ENCODE assay signal across 20 cellular contexts in genomic region chr11:111119751-111120150, GRCh38.
DNase-seq lines count a peak whose midpoint lies in the region; ATAC-seq and TF ChIP-seq lines count a peak whose summit lies in the region.
"Had no signal": no experiment of that assay in that cellular context is flagged by ENCODE, and none has a peak within 500 bp of the region (broad histone marks: within the 10 kb centered on the region; RNA-seq: fewer than 3 reads in every experiment).

No MANE protein-coding gene starts in this region.

- POLR2A ChIA-PET in MCF 10A (lab: Yijun Ruan, JAX): no interaction called here

- H2AFZ ChIP-seq in GM23338: no peak overlapping the region
- H2AFZ ChIP-seq: GM23248 had no signal

- H3K27me3 Mint-ChIP-seq in GM23338 (ENCODE audit: insufficient read depth, low read depth, poor library complexity) (peaks cover 2% of the 10 kb centered on the region), MCF 10A (ENCODE audit: insufficient read depth, unreplicated experiment) (peaks cover 21% of the 10 kb centered on the region)
- H3K27me3 Mint-ChIP-seq: CD4-positive, alpha-beta T cell; CD8-positive, alpha-beta memory T cell had no signal

- no peaks in the 10 kb centered on the region for H3K4me1 ChIP-seq in GM23338 (ENCODE audit: insufficient read depth)
- H3K4me1 ChIP-seq: BE2C; BLaER1 treated with 17β-estradiol and CSF1 and Interleukin-3, amounts not matched to agents 10 nM and 100 nM; HAP-1 had no signal

- H3K4me3 Mint-ChIP-seq in GM23338: no peak overlapping the region
- H3K4me3 Mint-ChIP-seq in MCF 10A (ENCODE audit: unreplicated experiment): no peak overlapping the region
- H3K4me3 Mint-ChIP-seq: CD14-positive monocyte; CD4-positive, alpha-beta T cell; CD8-positive, alpha-beta memory T cell; HFFc6 had no signal

- H3K9me3 Mint-ChIP-seq in GM23338 (no peaks in the 10 kb centered on the region), MCF 10A (ENCODE audit: unreplicated experiment) (no peaks in the 10 kb centered on the region)
- H3K9me3 Mint-ChIP-seq: CD4-positive, alpha-beta T cell; HFFc6 had no signal

- CTCF ChIA-PET in MCF 10A (lab: Yijun Ruan, JAX): no interaction called here

- H3K27ac Mint-ChIP-seq in GM23338: no peak overlapping the region
- no peak overlapping the region for H3K27ac Mint-ChIP-seq in MCF 10A (ENCODE audit: low read depth, unreplicated experiment)
- H3K27ac Mint-ChIP-seq: CD14-positive monocyte; CD4-positive, alpha-beta T cell; HFFc6 had no signal

- BruUV-seq in MCF 10A (replicated peaks; lab: Mats Ljungman, UMichigan): no TSS peak

- intact Hi-C loops in MCF 10A (cut with micrococcal nuclease): no loop called here

- no peak overlapping the region for H3K27ac ChIP-seq in GM23338 (ENCODE audit: low read depth)
- H3K27ac ChIP-seq: 22Rv1; BLaER1 treated with 17β-estradiol and CSF1 and Interleukin-3, amounts not matched to agents 10 nM and 100 nM; GM23248 had no signal

- no peaks in the 10 kb centered on the region for H3K27me3 ChIP-seq in GM23338 (ENCODE audit: insufficient read depth)
- H3K27me3 ChIP-seq: BE2C; BLaER1 treated with 17β-estradiol and CSF1 and Interleukin-3, amounts not matched to agents 10 nM and 100 nM had no signal

- DNase-seq in GM23338 (ENCODE audit: low spot score) (peak; percentile 5), brain pericyte (ENCODE audit: low read depth, low spot score) (peak; percentile 16), iris pigment epithelial cell (ENCODE audit: low read depth) (peak; percentile 14), MCF 10A (ENCODE audit: unreplicated experiment) (no peak), GF-D8 (lab: John Stamatoyannopoulos, UW) (no peak), COLO668 (lab: John Stamatoyannopoulos, UW; ENCODE audit: unreplicated experiment) (no peak)
- DNase-seq: AML-193; BE2C; Calu3; CD4-positive, alpha-beta T cell; CD8-positive, alpha-beta memory T cell; COR-L47; DMS53; DMS79 treated with DMSO at 0.1 percent for 48 hours; GM23248; HFFc6 had no signal

- TF ChIP-seq CTCF in GM23338 (conservative IDR thresholded peaks at IDR 0.05; ENCODE audit: low read depth in 2 of 2) (no peak), MCF 10A (IDR thresholded peaks at IDR 0.05; ENCODE audit: unreplicated experiment) (no peak)

- no peaks in the 10 kb centered on the region for H3F3A ChIP-seq in GM23338 (replicated peaks; ENCODE audit: low read depth)

- H3K4me1 Mint-ChIP-seq in GM23338: no peaks in the 10 kb centered on the region
- no peaks in the 10 kb centered on the region for H3K4me1 Mint-ChIP-seq in MCF 10A (ENCODE audit: insufficient read depth, unreplicated experiment)
- H3K4me1 Mint-ChIP-seq: CD14-positive monocyte; CD8-positive, alpha-beta memory T cell had no signal

- ATAC-seq in GM23338: no peak

- no peaks in the 10 kb centered on the region for H3K36me3 ChIP-seq in GM23338 (ENCODE audit: insufficient read depth)
- H3K36me3 ChIP-seq: BE2C; BLaER1 treated with 17β-estradiol and CSF1 and Interleukin-3, amounts not matched to agents 10 nM and 100 nM; HAP-1 had no signal

- H3K36me3 Mint-ChIP-seq in GM23338 (ENCODE audit: low read depth) (no peaks in the 10 kb centered on the region; the same call in 2 of the 3 replicates), MCF 10A (ENCODE audit: insufficient read depth, unreplicated experiment) (no peaks in the 10 kb centered on the region)
- H3K36me3 Mint-ChIP-seq: CD14-positive monocyte; CD8-positive, alpha-beta memory T cell had no signal

- H3K9me2 ChIP-seq in GM23338 (ENCODE audit: insufficient read depth): no peaks in the 10 kb centered on the region

- no peaks in the 10 kb centered on the region for H3K79me2 ChIP-seq in GM23338 (replicated peaks; ENCODE audit: insufficient read depth)

- H3K4me3 ChIP-seq in GM23338: no peak overlapping the region
- H3K4me3 ChIP-seq: BLaER1 treated with 17β-estradiol and CSF1 and Interleukin-3, amounts not matched to agents 10 nM and 100 nM; GM23248; HAP-1 had no signal

- H3K4me2 ChIP-seq in GM23338: no peak overlapping the region
- H3K4me2 ChIP-seq: BLaER1 treated with 17β-estradiol and CSF1 and Interleukin-3, amounts not matched to agents 10 nM and 100 nM had no signal

- H4K20me1 ChIP-seq in GM23338 (replicated peaks; ENCODE audit: insufficient read depth): no peaks in the 10 kb centered on the region
- H4K20me1 ChIP-seq: BLaER1 treated with 17β-estradiol and CSF1 and Interleukin-3, amounts not matched to agents 10 nM and 100 nM had no signal

TF ChIP-seq in GM23338, 12 proteins besides CTCF, POLR2A, EP300 and RAD21:
- no peak for TF ChIP-seq EZH2phosphoT487 (IDR thresholded peaks at IDR 0.05; ENCODE audit: unreplicated experiment)
- no peak for TF ChIP-seq ZNF331 (CRISPR knock-in tag; IDR thresholded peaks at IDR 0.05; ENCODE audit: low read depth)
- no peak for TF ChIP-seq NANOG (IDR thresholded peaks at IDR 0.05; ENCODE audit: borderline replicate concordance)
- no peak for TF ChIP-seq ZNF114 (CRISPR knock-in tag; IDR thresholded peaks at IDR 0.05)
- no peak for TF ChIP-seq STAT1 (IDR thresholded peaks at IDR 0.05; ENCODE audit: unreplicated experiment)
- no peak for TF ChIP-seq JUNB (IDR thresholded peaks at IDR 0.05; ENCODE audit: unreplicated experiment)
- TF ChIP-seq ETS1 (IDR thresholded peaks at IDR 0.05): no peak
- no peak for TF ChIP-seq CREB1 (CRISPR knock-in tag; IDR thresholded peaks at IDR 0.05; ENCODE audit: low read depth)
- TF ChIP-seq POLR2AphosphoS5 (IDR thresholded peaks at IDR 0.05; ENCODE audit: low read depth): no peak
- no peak for TF ChIP-seq EZH2 (IDR thresholded peaks at IDR 0.05; ENCODE audit: low read depth, unreplicated experiment)
- no peak for TF ChIP-seq REST (IDR thresholded peaks at IDR 0.05; ENCODE audit: unreplicated experiment)

Comparison
In these comparisons a context has a peak if more than half of its experiments do, and no peak if none do; other contexts are left out.
1. DNase-seq: peak in GM23338 (single experiment), brain pericyte (single experiment) and iris pigment epithelial cell (single experiment); none in MCF 10A (single experiment), GF-D8 (single experiment) and COLO668 (single experiment).